24 cellular contexts compared by ENCODE assay signal in the genomic region with DNA sequence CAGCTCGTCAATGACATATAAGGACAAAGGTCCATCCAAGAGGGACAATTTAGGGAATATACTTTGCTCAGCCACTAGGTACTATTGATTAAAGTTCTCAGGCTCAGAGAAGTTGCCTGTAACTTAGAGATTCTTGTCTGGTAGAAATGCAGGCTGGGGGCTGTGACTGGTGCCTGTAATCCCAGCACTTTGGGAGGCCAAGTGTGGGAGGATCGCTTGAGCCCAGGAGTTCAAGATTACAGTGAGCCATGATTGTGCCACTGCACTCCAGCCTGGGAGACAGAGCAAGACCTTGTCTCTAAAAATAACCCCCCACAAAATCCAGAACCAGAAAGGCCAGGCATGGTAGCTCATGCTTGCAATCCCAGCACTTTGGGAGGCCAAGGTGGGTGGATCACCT. TPM values are rescaled to one million over a fixed set of nuclear protein-coding genes. Genes with fewer than 3 reads are reported as not detected.
DNase-seq lines count a peak whose midpoint lies in the region; ATAC-seq, FAIRE-seq and TF ChIP-seq lines count a peak whose summit lies in the region.
"Had no signal": no experiment of that assay in that cellular context is flagged by ENCODE, and none has a peak within 500 bp of the region (broad histone marks: within the 10 kb centered on the region; RNA-seq: fewer than 3 reads in every experiment).

No MANE protein-coding gene starts in this region.

- DNase-seq in GM23338 (ENCODE audit: low spot score) (no peak), chondrocyte (ENCODE audit: low spot score) (peak; percentile 18), HepG2 (ENCODE audit: low spot score) (no peak), testis (peak; percentile 35), mesenchymal stem cell (no peak), T-helper 1 cell (no peak), NCI-H1417 treated with DMSO at 0.1 percent for 48 hours (lab: John Stamatoyannopoulos, UW) (no peak)
- DNase-seq: AML-193; BE2C; CD4-positive, alpha-beta T cell; CD8-positive, alpha-beta memory T cell; DMS 273 treated with DMSO at 0.1 percent for 48 hours; DMS79; EL; GDM1; H9 had no signal

- H4K20me1 ChIP-seq in GM23338 (replicated peaks; ENCODE audit: insufficient read depth) (no peaks in the 10 kb centered on the region), HepG2 (ENCODE audit: insufficient read depth, low read length) (no peaks in the 10 kb centered on the region)
- H4K20me1 ChIP-seq: BLaER1 treated with 17β-estradiol and CSF1 and Interleukin-3, amounts not matched to agents 10 nM and 100 nM had no signal

- TF ChIP-seq RAD21 in HepG2 (CRISPR knock-in tag; IDR thresholded peaks at IDR 0.05) = no peak

- ATAC-seq in GM23338 = no peak
- ATAC-seq in HepG2 = peak; percentile 51; the same call in 2 of the 3 replicates
- no peak for ATAC-seq in GM19328 (IDR thresholded peaks at IDR 0.05; ENCODE audit: unreplicated experiment)
- ATAC-seq: GM12878, HCT116 had no signal

- H2BK120ac ChIP-seq in mesenchymal stem cell (ENCODE audit: low read depth, low read length) = no peak overlapping the region

- no peak overlapping the region for H3K23ac ChIP-seq in mesenchymal stem cell (ENCODE audit: low read length in 2 of 2)

- TF ChIP-seq EP300 in HepG2 (IDR thresholded peaks at IDR 0.05; ENCODE audit: low read depth in 2 of 2, low read length in 2 of 2) (no peak), HepG2 (CRISPR knock-in tag; IDR thresholded peaks at IDR 0.05; ENCODE audit: borderline replicate concordance) (no peak)

- FAIRE-seq in HepG2 (lab: Jason Lieb, UNC) = no peak
- FAIRE-seq: D721Med, GM12878, GM19239 had no signal

- in situ Hi-C loops in HepG2 (cut with HindIII; ENCODE audit: extremely low pct_ligation_motif_present, low pct_unique_long_range_greater_than_20kb) = no loop called here

- no peaks in the 10 kb centered on the region for H3K36me3 ChIP-seq in GM23338 (ENCODE audit: insufficient read depth)
- H3K36me3 ChIP-seq in HepG2 (replicated peaks in 1 of 2; ENCODE audit: control insufficient read depth in 1 of 2, insufficient read depth in 2 of 2, low read length in 2 of 2) = no peaks in the 10 kb centered on the region
- no peaks in the 10 kb centered on the region for H3K36me3 ChIP-seq in testis (ENCODE audit: low read depth, missing control alignments)
- H3K36me3 ChIP-seq in mesenchymal stem cell (ENCODE audit: control insufficient read depth in 1 of 2, insufficient read depth in 2 of 2, low read depth in 1 of 2, low read length in 2 of 2) = no peaks in the 10 kb centered on the region
- H3K36me3 ChIP-seq: BE2C; BLaER1 treated with 17β-estradiol and CSF1 and Interleukin-3, amounts not matched to agents 10 nM and 100 nM had no signal

- intact Hi-C loops in HepG2 (cut with micrococcal nuclease; ENCODE audit: unreplicated experiment) = no loop called here
- intact Hi-C loops in testis (cut with DNase I; ENCODE audit: low total_unique reads) = no loop called here

- no peak overlapping the region for H4K91ac ChIP-seq in mesenchymal stem cell (ENCODE audit: low read length)

- H2AK5ac ChIP-seq in mesenchymal stem cell (ENCODE audit: low read length, severe bottlenecking) = no peak overlapping the region

- H2BK15ac ChIP-seq in mesenchymal stem cell (ENCODE audit: low read depth, poor library complexity, severe bottlenecking) = no peak overlapping the region

- H3K4me2 ChIP-seq in GM23338 (no peak overlapping the region), HepG2 (ENCODE audit: low read depth, low read length) (no peak overlapping the region), mesenchymal stem cell (ENCODE audit: low read length, poor library complexity, severe bottlenecking) (no peak overlapping the region)
- H3K4me2 ChIP-seq: BLaER1 treated with 17β-estradiol and CSF1 and Interleukin-3, amounts not matched to agents 10 nM and 100 nM had no signal

- H3K9ac ChIP-seq in HepG2 (ENCODE audit: insufficient read depth, low read depth, low read length) (no peak overlapping the region), mesenchymal stem cell (ENCODE audit: low read length) (no peak overlapping the region)
- H3K9ac ChIP-seq: BLaER1 treated with 17β-estradiol and CSF1 and Interleukin-3, amounts not matched to agents 10 nM and 100 nM had no signal

- H3K27ac Mint-ChIP-seq in GM23338 = no peak overlapping the region
- H3K27ac Mint-ChIP-seq in chondrocyte (ENCODE audit: unreplicated experiment) = no peak overlapping the region
- H3K27ac Mint-ChIP-seq: CD14-positive monocyte; CD4-positive, alpha-beta T cell; H9 had no signal

- no peaks in the 10 kb centered on the region for H3K4me1 Mint-ChIP-seq in GM23338
- no peaks in the 10 kb centered on the region for H3K4me1 Mint-ChIP-seq in chondrocyte (ENCODE audit: low read depth)
- H3K4me1 Mint-ChIP-seq: CD14-positive monocyte; CD8-positive, alpha-beta memory T cell; H9 had no signal

- no peaks in the 10 kb centered on the region for H3K27me3 ChIP-seq in GM23338 (ENCODE audit: insufficient read depth)
- H3K27me3 ChIP-seq in HepG2 (ENCODE audit: control insufficient read depth in 1 of 2, insufficient read depth in 2 of 2, low read length in 2 of 2) = no peaks in the 10 kb centered on the region
- H3K27me3 ChIP-seq in testis = no peaks in the 10 kb centered on the region
- H3K27me3 ChIP-seq in mesenchymal stem cell (ENCODE audit: control insufficient read depth in 1 of 2, insufficient read depth in 1 of 2, low read length in 2 of 2) = no peaks in the 10 kb centered on the region
- H3K27me3 ChIP-seq: BE2C; BLaER1 treated with 17β-estradiol and CSF1 and Interleukin-3, amounts not matched to agents 10 nM and 100 nM had no signal

- H3K9me2 ChIP-seq in GM23338 (ENCODE audit: insufficient read depth) = no peaks in the 10 kb centered on the region

- no peaks in the 10 kb centered on the region for H3F3A ChIP-seq in GM23338 (replicated peaks; ENCODE audit: low read depth)

- CTCF ChIA-PET in HepG2 (lab: Yijun Ruan, JAX; ENCODE audit: low intra/inter-chr PET ratio, low total read pairs) = no interaction called here

- H3K27ac ChIP-seq in GM23338 (ENCODE audit: low read depth) = no peak overlapping the region
- no peak overlapping the region for H3K27ac ChIP-seq in HepG2 (ENCODE audit: extremely low read length, insufficient read depth, low read length)
- H3K27ac ChIP-seq in testis = no peak overlapping the region
- no peak overlapping the region for H3K27ac ChIP-seq in mesenchymal stem cell (ENCODE audit: low read length, poor library complexity, severe bottlenecking)
- H3K27ac ChIP-seq: 22Rv1; BLaER1 treated with 17β-estradiol and CSF1 and Interleukin-3, amounts not matched to agents 10 nM and 100 nM had no signal

- H3K14ac ChIP-seq in mesenchymal stem cell (ENCODE audit: low read length in 2 of 2) = no peak overlapping the region

- H3K79me2 ChIP-seq in GM23338 (replicated peaks; ENCODE audit: insufficient read depth) = no peaks in the 10 kb centered on the region
- H3K79me2 ChIP-seq in HepG2 (ENCODE audit: insufficient read depth, low read length) = no peaks in the 10 kb centered on the region

- TF ChIP-seq CTCF in GM23338 (conservative IDR thresholded peaks at IDR 0.05; ENCODE audit: low read depth in 2 of 2) = no peak
- TF ChIP-seq CTCF in chondrocyte (IDR thresholded peaks at IDR 0.05) = no peak
- TF ChIP-seq CTCF in HepG2 (CRISPR knock-in tag; IDR thresholded peaks at IDR 0.05) = no peak
- no peak for TF ChIP-seq CTCF in testis (IDR thresholded peaks at IDR 0.05)

- H3K4ac ChIP-seq in mesenchymal stem cell (ENCODE audit: low read depth in 1 of 2, low read length in 2 of 2) = no peak overlapping the region

- no peaks in the 10 kb centered on the region for H3K79me1 ChIP-seq in mesenchymal stem cell (replicated peaks; ENCODE audit: low read length, poor library complexity, severe bottlenecking)

- BruUV-seq in HepG2 (replicated peaks; lab: Mats Ljungman, UMichigan) = no TSS peak

- no peak overlapping the region for H2BK12ac ChIP-seq in mesenchymal stem cell (ENCODE audit: low read length in 2 of 2)

- H3K9me3 Mint-ChIP-seq in GM23338 (no peaks in the 10 kb centered on the region; the same call in 2 of the 3 replicates), chondrocyte (ENCODE audit: low read depth) (no peaks in the 10 kb centered on the region)
- H3K9me3 Mint-ChIP-seq: CD4-positive, alpha-beta T cell; CD8-positive, alpha-beta memory T cell; H9 had no signal

- no peaks in the 10 kb centered on the region for H3K9me3 ChIP-seq in HepG2 (ENCODE audit: low read length)
- H3K9me3 ChIP-seq in testis = no peaks in the 10 kb centered on the region
- no peaks in the 10 kb centered on the region for H3K9me3 ChIP-seq in mesenchymal stem cell (ENCODE audit: control insufficient read depth, low read length)
- H3K9me3 ChIP-seq: BE2C had no signal

- POLR2A ChIA-PET in HepG2 (lab: Yijun Ruan, JAX) = no interaction called here

- H4K8ac ChIP-seq in mesenchymal stem cell (ENCODE audit: low read length) = no peak overlapping the region

- H3K18ac ChIP-seq in mesenchymal stem cell (ENCODE audit: low read depth in 1 of 2, low read length in 2 of 2) = no peak overlapping the region

- no peaks in the 10 kb centered on the region for H3K36me3 Mint-ChIP-seq in GM23338 (ENCODE audit: low read depth)
- H3K36me3 Mint-ChIP-seq in chondrocyte (ENCODE audit: low read depth) = no peaks in the 10 kb centered on the region
- H3K36me3 Mint-ChIP-seq: CD14-positive monocyte; CD8-positive, alpha-beta memory T cell had no signal

- no peak overlapping the region for H2BK5ac ChIP-seq in mesenchymal stem cell (ENCODE audit: low read depth, low read length, poor library complexity, severe bottlenecking)

- TF ChIP-seq POLR2A in HepG2 (IDR thresholded peaks at IDR 0.05; ENCODE audit: insufficient read depth in 1 of 2, low read depth in 2 of 2, low read length in 2 of 2) = no peak
- no peak for TF ChIP-seq POLR2A in testis (IDR thresholded peaks at IDR 0.05)

- no peaks in the 10 kb centered on the region for H3K27me3 Mint-ChIP-seq in GM23338 (ENCODE audit: insufficient read depth, low read depth, poor library complexity)
- H3K27me3 Mint-ChIP-seq in chondrocyte (ENCODE audit: low read depth) = peaks cover 2% of the 10 kb centered on the region
- H3K27me3 Mint-ChIP-seq: CD4-positive, alpha-beta T cell had no signal

- H3K4me1 ChIP-seq in GM23338 (ENCODE audit: insufficient read depth) (no peaks in the 10 kb centered on the region), HepG2 (ENCODE audit: insufficient read depth, low read length) (0 out of 2 replicates have a peak, but pooled peaks cover 6% of the 10 kb centered on the region), testis (no peaks in the 10 kb centered on the region), mesenchymal stem cell (ENCODE audit: control insufficient read depth, insufficient read depth, low read depth, low read length) (no peaks in the 10 kb centered on the region)
- H3K4me1 ChIP-seq: BE2C; BLaER1 treated with 17β-estradiol and CSF1 and Interleukin-3, amounts not matched to agents 10 nM and 100 nM had no signal

- H3K4me3 ChIP-seq in GM23338 = no peak overlapping the region
- H3K4me3 ChIP-seq in HepG2 (replicated peaks in 1 of 3; ENCODE audit: insufficient read depth in 1 of 3, low read depth in 2 of 3, low read length in 3 of 3) = no peak overlapping the region
- H3K4me3 ChIP-seq in testis = no peak overlapping the region
- no peak overlapping the region for H3K4me3 ChIP-seq in mesenchymal stem cell (ENCODE audit: insufficient read depth in 1 of 2, low read depth in 1 of 2, low read length in 2 of 2)
- H3K4me3 ChIP-seq: BLaER1 treated with 17β-estradiol and CSF1 and Interleukin-3, amounts not matched to agents 10 nM and 100 nM; GM12878 had no signal

- peak overlapping the region; percentile 4; the same call in 1 of the 2 replicates for H2AFZ ChIP-seq in GM23338
- H2AFZ ChIP-seq in HepG2 (ENCODE audit: low read length) = no peak overlapping the region
- H2AFZ ChIP-seq in mesenchymal stem cell (ENCODE audit: low read depth, low read length) = no peak overlapping the region

- H3K4me3 Mint-ChIP-seq in GM23338 = no peak overlapping the region
- H3K4me3 Mint-ChIP-seq in chondrocyte (ENCODE audit: unreplicated experiment) = no peak overlapping the region
- H3K4me3 Mint-ChIP-seq: CD14-positive monocyte; CD4-positive, alpha-beta T cell; CD8-positive, alpha-beta memory T cell; H9 had no signal

- WGBS in HepG2 (ENCODE audit: low lambda C conversion rate) = 2% methylated on average over 2 of the region's 2 CpGs
- 58 to 63% methylated on average over 2 of the region's 2 CpGs for WGBS in testis, 2 donors
- WGBS in mesenchymal stem cell = 92% methylated on average over 2 of the region's 2 CpGs

RNA-seq across cellular contexts. Expression of a gene that starts 36.2 kb away (rescaled TPM):
- 30.1 TPM in 2 replicates for total RNA-seq in GM23338 (2014; rRNA removed; shearing (Covaris generic))
- polyA plus RNA-seq in GM23338 (2016; fragmentation: Nextera tagmentation; extraction: Ambion mirVana) (24.7 and 27.7 TPM in 2 replicates), HepG2 (2011; rRNA removed) (7.7 and 8.8 TPM in 2 replicates), testis (ENCODE audit: insufficient read depth, low read depth, low replicate concordance) (25.7 TPM)
- total RNA-seq in chondrocyte (6.6 to 11.6 TPM (median 10.8 TPM) in 3 replicates), HepG2 (2016; rRNA removed; fragmentation: Illumina TruSeq; extraction: Trizol) (8.2 and 8.5 TPM in 2 replicates), testis (10 to 100 TPM; 20.6 to 30.2 TPM)
- total RNA-seq in HepG2 (2016; cell fraction: cytosol; rRNA removed; fragmentation: Illumina TruSeq; extraction: Trizol; ENCODE audit: low read depth) = 27.8 and 33.5 TPM in 2 replicates
- 6.5 and 8.0 TPM in 2 replicates for total RNA-seq in HepG2 (2016; cell fraction: insoluble cytoplasmic fraction; rRNA removed; fragmentation: Illumina TruSeq; extraction: Trizol)
- 16.2 and 20.6 TPM in 2 replicates for total RNA-seq in HepG2 (2016; cell fraction: membrane; rRNA removed; fragmentation: Illumina TruSeq; extraction: Trizol)
- total RNA-seq in HepG2 (2016; cell fraction: nucleus; rRNA removed; fragmentation: Illumina TruSeq; extraction: Trizol) = 12.5 and 14.1 TPM in 2 replicates
- 7.6 and 9.2 TPM in 2 replicates for polyA plus RNA-seq in HepG2 (2011; cell fraction: cytosol; rRNA removed)
- 9.7 and 10.3 TPM in 2 replicates for polyA plus RNA-seq in HepG2 (2011; cell fraction: nucleus; rRNA removed)
- 8.0 and 8.3 TPM in 2 replicates for polyA plus RNA-seq in HepG2 (2012)
- 6.3 and 8.5 TPM in 2 replicates for polyA plus RNA-seq in HepG2 (2016; cell fraction: cytosol; fragmentation: Illumina TruSeq; extraction: Trizol; ENCODE audit: low read depth)
- polyA plus RNA-seq in HepG2 (2016; cell fraction: insoluble cytoplasmic fraction; fragmentation: Illumina TruSeq; extraction: Trizol; ENCODE audit: low read depth) = 9.6 and 10.0 TPM in 2 replicates
- polyA plus RNA-seq in HepG2 (2016; cell fraction: membrane; fragmentation: Illumina TruSeq; extraction: Trizol; ENCODE audit: low read depth) = 9.4 and 11.9 TPM in 2 replicates
- 12.6 and 16.4 TPM in 2 replicates for polyA plus RNA-seq in HepG2 (2016; cell fraction: nucleus; fragmentation: Illumina TruSeq; extraction: Trizol; ENCODE audit: insufficient read depth, low read depth)
- polyA minus RNA-seq in HepG2 (2011; rRNA and poly(A)+ RNA removed; ENCODE audit: low replicate concordance) = 5.6 and 16.5 TPM in 2 replicates
- polyA minus RNA-seq in HepG2 (2011; cell fraction: cytosol; rRNA and poly(A)+ RNA removed) = 4.2 and 6.2 TPM in 2 replicates
- polyA minus RNA-seq in HepG2 (2011; cell fraction: nucleus; rRNA and poly(A)+ RNA removed) = 19.3 and 23.2 TPM in 2 replicates
- polyA plus RNA-seq in mesenchymal stem cell (2013, experiment 1 of 2) = 3.1 TPM
- 3.3 TPM for polyA plus RNA-seq in mesenchymal stem cell (2013, experiment 2 of 2)

RNA-seq across cellular contexts. Expression of a gene that starts 47.4 kb away (rescaled TPM):
- total RNA-seq in GM23338 (2014; rRNA removed; shearing (Covaris generic)) = 25.7 and 33.2 TPM in 2 replicates
- 13.4 and 18.9 TPM in 2 replicates for polyA plus RNA-seq in GM23338 (2016; fragmentation: Nextera tagmentation; extraction: Ambion mirVana)
- total RNA-seq in chondrocyte = 0.95 to 3.5 TPM (median 1.3 TPM) in 3 replicates
- 13.2 and 14.5 TPM in 2 replicates for total RNA-seq in HepG2 (2016; rRNA removed; fragmentation: Illumina TruSeq; extraction: Trizol)
- 1.5 and 1.6 TPM in 2 replicates for total RNA-seq in HepG2 (2016; cell fraction: cytosol; rRNA removed; fragmentation: Illumina TruSeq; extraction: Trizol; ENCODE audit: low read depth)
- total RNA-seq in HepG2 (2016; cell fraction: insoluble cytoplasmic fraction; rRNA removed; fragmentation: Illumina TruSeq; extraction: Trizol) = 13.5 and 14.9 TPM in 2 replicates
- total RNA-seq in HepG2 (2016; cell fraction: membrane; rRNA removed; fragmentation: Illumina TruSeq; extraction: Trizol) = 5.1 and 6.7 TPM in 2 replicates
- total RNA-seq in HepG2 (2016; cell fraction: nucleus; rRNA removed; fragmentation: Illumina TruSeq; extraction: Trizol) = 13.9 and 16.8 TPM in 2 replicates
- polyA plus RNA-seq in HepG2 (2011; rRNA removed) = 2.5 and 3.8 TPM in 2 replicates
- polyA plus RNA-seq in HepG2 (2011; cell fraction: cytosol; rRNA removed) = 1.4 TPM in 2 replicates
- polyA plus RNA-seq in HepG2 (2011; cell fraction: nucleus; rRNA removed) = 4.2 and 4.5 TPM in 2 replicates
- polyA plus RNA-seq in HepG2 (2012) = 2.0 and 4.1 TPM in 2 replicates
- 0.68 and 0.71 TPM in 2 replicates for polyA plus RNA-seq in HepG2 (2016; cell fraction: cytosol; fragmentation: Illumina TruSeq; extraction: Trizol; ENCODE audit: low read depth)
- 7.6 and 9.3 TPM in 2 replicates for polyA plus RNA-seq in HepG2 (2016; cell fraction: insoluble cytoplasmic fraction; fragmentation: Illumina TruSeq; extraction: Trizol; ENCODE audit: low read depth)
- 1.9 and 2.0 TPM in 2 replicates for polyA plus RNA-seq in HepG2 (2016; cell fraction: membrane; fragmentation: Illumina TruSeq; extraction: Trizol; ENCODE audit: low read depth)
- 27.7 and 30.4 TPM in 2 replicates for polyA plus RNA-seq in HepG2 (2016; cell fraction: nucleus; fragmentation: Illumina TruSeq; extraction: Trizol; ENCODE audit: insufficient read depth, low read depth)
- 1.5 and 8.3 TPM in 2 replicates for polyA minus RNA-seq in HepG2 (2011; rRNA and poly(A)+ RNA removed; ENCODE audit: low replicate concordance)
- 1.6 and 2.0 TPM in 2 replicates for polyA minus RNA-seq in HepG2 (2011; cell fraction: cytosol; rRNA and poly(A)+ RNA removed)
- 7.5 and 8.9 TPM in 2 replicates for polyA minus RNA-seq in HepG2 (2011; cell fraction: nucleus; rRNA and poly(A)+ RNA removed)
- total RNA-seq in testis = 1 to 10 TPM; 5.7 to 9.6 TPM
- 3.4 TPM for polyA plus RNA-seq in testis (ENCODE audit: insufficient read depth, low read depth, low replicate concordance)
- polyA plus RNA-seq in mesenchymal stem cell (2013, experiment 1 of 2) = 1.2 TPM
- polyA plus RNA-seq in mesenchymal stem cell (2013, experiment 2 of 2) = 1.3 TPM

Comparison
In these comparisons a context has a peak if more than half of its experiments do, and no peak if none do; other contexts are left out.
1. DNase-seq: peak in chondrocyte (single experiment) and testis (single experiment); none in GM23338 (single experiment), HepG2 (single experiment), mesenchymal stem cell (single experiment), T-helper 1 cell (0 of 5) and NCI-H1417 treated with DMSO at 0.1 percent for 48 hours (single experiment).